1 cellular context compared by ENCODE assay signal in genomic region chr21:38712076-38712475, GRCh38.
TF ChIP-seq lines count a peak whose summit lies in the region.

No MANE protein-coding gene starts in this region.

TF ChIP-seq in GM23338, 12 proteins besides CTCF, POLR2A, EP300 and RAD21 (continued from another document):
- TF ChIP-seq ZNF462 (CRISPR knock-in tag; IDR thresholded peaks at IDR 0.05) (no peak), ZNF114 (CRISPR knock-in tag; IDR thresholded peaks at IDR 0.05) (no peak), STAT1 (IDR thresholded peaks at IDR 0.05; ENCODE audit: unreplicated experiment) (no peak), JUNB (IDR thresholded peaks at IDR 0.05; ENCODE audit: unreplicated experiment) (no peak), ZNF331 (CRISPR knock-in tag; IDR thresholded peaks at IDR 0.05; ENCODE audit: low read depth) (no peak)
TF ChIP-seq in GM23338: peak in this region for 0.
